ENCODE assay signal across 33 cellular contexts in genomic region chr2:15571729-15572128, GRCh38.
"Had no signal": no experiment of that assay in that cellular context is flagged by ENCODE, and none has a peak within 500 bp of the region (broad histone marks: within the 10 kb centered on the region; RNA-seq: fewer than 3 reads in every experiment).

No MANE protein-coding gene starts in this region.

- H3K4me1 ChIP-seq: esophagus squamous epithelium, heart right ventricle, left ventricle myocardium inferior, lower lobe of right lung, psoas muscle, tibial nerve, upper lobe of left lung had no signal

- H3K27ac ChIP-seq: coronary artery, esophagus squamous epithelium, heart right ventricle, left ventricle myocardium inferior, lower lobe of right lung, psoas muscle, skin epidermis, thoracic aorta, tibial nerve, upper lobe of left lung had no signal

- H3K4me3 Mint-ChIP-seq: immature natural killer cell; memory B cell; mesothelial cell of epicardium; naive B cell; natural killer cell treated with Interleukin-12 subunit alpha and Interleukin-12 subunit beta and Interleukin-15 and Interleukin-18, amount 100 ng/mL, for 72 hours; stimulated activated naive B cell treated with anti-CD40 and anti-IgM and Interleukin-4, amounts not matched to agents 10 μg/mL and 1 μg/mL and 100 μg/mL, for 72 hours; stimulated activated naive CD8-positive, alpha-beta T cell treated with anti-CD3 and anti-CD28 coated beads, Interleukin-15, Interleukin-2, amounts not matched to agents 100 ng/mL and 50 ng/mL, for 24 hours had no signal

- FAIRE-seq: endometrium, urothelium cell line had no signal

- H3K27me3 ChIP-seq: esophagus squamous epithelium, tibial nerve, upper lobe of left lung had no signal

- H3K27ac Mint-ChIP-seq: immature natural killer cell; memory B cell; mesothelial cell of epicardium; naive B cell; natural killer cell treated with Interleukin-12 subunit alpha and Interleukin-12 subunit beta and Interleukin-15 and Interleukin-18, amount 100 ng/mL, for 72 hours; stimulated activated naive B cell treated with anti-CD40 and anti-IgM and Interleukin-4, amounts not matched to agents 10 μg/mL and 1 μg/mL and 100 μg/mL, for 72 hours; stimulated activated naive CD8-positive, alpha-beta T cell treated with anti-CD3 and anti-CD28 coated beads, Interleukin-15, Interleukin-2, amounts not matched to agents 100 ng/mL and 50 ng/mL, for 24 hours had no signal

- H3K36me3 Mint-ChIP-seq: immature natural killer cell; memory B cell; mesothelial cell of epicardium; naive B cell; natural killer cell treated with Interleukin-12 subunit alpha and Interleukin-12 subunit beta and Interleukin-15 and Interleukin-18, amount 100 ng/mL, for 72 hours; stimulated activated naive B cell treated with anti-CD40 and anti-IgM and Interleukin-4, amounts not matched to agents 10 μg/mL and 1 μg/mL and 100 μg/mL, for 72 hours had no signal

- H3K27me3 Mint-ChIP-seq: memory B cell had no signal

- H3K4me1 Mint-ChIP-seq: immature natural killer cell; memory B cell; naive B cell; stimulated activated naive B cell treated with anti-CD40 and anti-IgM and Interleukin-4, amounts not matched to agents 10 μg/mL and 1 μg/mL and 100 μg/mL, for 72 hours had no signal

- ATAC-seq: heart right ventricle; left colon; lower lobe of right lung; mucosa of descending colon; natural killer cell treated with Interleukin-12 subunit alpha and Interleukin-12 subunit beta and Interleukin-15 and Interleukin-18, amount 100 ng/mL, for 72 hours; psoas muscle; right cardiac atrium; stimulated activated naive B cell treated with anti-CD40 and anti-IgM and Interleukin-4, amounts not matched to agents 10 μg/mL and 1 μg/mL and 100 μg/mL, for 72 hours had no signal

- H3K4me3 ChIP-seq: coronary artery, esophagus squamous epithelium, heart right ventricle, left ventricle myocardium inferior, lower lobe of right lung, mucosa of descending colon, psoas muscle, skin epidermis, thoracic aorta, tibial nerve, upper lobe of left lung had no signal

- DNase-seq: dermis blood vessel endothelial cell; effector memory CD4-positive, alpha-beta T cell; erythroblast; esophagus squamous epithelium; foreskin melanocyte; glutamatergic neuron; heart right ventricle; hypothalamus; immature natural killer cell; islet precursor cell; kidney glomerular epithelial cell; left colon; left ventricle myocardium inferior; lower lobe of right lung; mucosa of descending colon; naive B cell; nucleus accumbens; psoas muscle; right cardiac atrium; stimulated activated CD4-positive, alpha-beta T cell treated with anti-CD3 and anti-CD28 coated beads, Interleukin-15, amount 100 ng/mL, for 24 hours; stimulated activated CD4-positive, alpha-beta T cell treated with anti-CD3 and anti-CD28 coated beads, Interleukin-2, amount 100 ng/mL, for 48 hours; stimulated activated naive B cell treated with anti-CD40 and anti-IgM and Interleukin-4, amounts not matched to agents 10 μg/mL and 1 μg/mL and 100 μg/mL, for 72 hours; upper lobe of left lung had no signal

- H3K9me3 ChIP-seq: esophagus squamous epithelium, heart right ventricle, left ventricle myocardium inferior, lower lobe of right lung, mucosa of descending colon, psoas muscle, thoracic aorta, tibial nerve, upper lobe of left lung had no signal

- H3K36me3 ChIP-seq: esophagus squamous epithelium, heart right ventricle, left ventricle myocardium inferior, lower lobe of right lung, thoracic aorta, tibial nerve, upper lobe of left lung had no signal

- H3K9me3 Mint-ChIP-seq: immature natural killer cell; memory B cell; mesothelial cell of epicardium; naive B cell; natural killer cell treated with Interleukin-12 subunit alpha and Interleukin-12 subunit beta and Interleukin-15 and Interleukin-18, amount 100 ng/mL, for 72 hours; stimulated activated naive B cell treated with anti-CD40 and anti-IgM and Interleukin-4, amounts not matched to agents 10 μg/mL and 1 μg/mL and 100 μg/mL, for 72 hours; stimulated activated naive CD8-positive, alpha-beta T cell treated with anti-CD3 and anti-CD28 coated beads, Interleukin-15, Interleukin-2, amounts not matched to agents 100 ng/mL and 50 ng/mL, for 24 hours had no signal
